Comparison of ENCODE assay signal across 1 cellular context in the genomic region with DNA sequence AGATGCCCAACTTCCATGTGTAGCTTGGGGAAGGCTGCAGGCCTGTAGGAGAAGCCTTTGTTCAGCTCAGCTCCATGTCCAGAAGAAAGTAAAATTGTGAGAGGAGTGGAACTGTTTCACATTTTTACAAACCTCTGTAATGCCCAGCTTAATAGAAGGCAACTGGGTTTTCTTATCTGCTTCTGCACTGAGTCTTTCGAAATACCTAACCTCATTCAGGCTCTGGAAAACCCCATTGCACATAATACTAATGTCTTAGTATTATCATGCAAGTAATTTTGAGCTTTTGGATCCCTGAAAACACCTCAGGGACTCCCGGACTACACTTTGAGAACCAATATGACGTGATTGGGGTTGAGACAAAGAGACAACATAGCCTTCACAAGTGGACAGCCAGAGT.
A peak's percentile ranks its signal among the peaks of the same experiment; 100 is the strongest.
TF ChIP-seq lines count a peak whose summit lies in the region.

No MANE protein-coding gene starts in this region.

TF ChIP-seq in IMR-90, 13 proteins besides CTCF, POLR2A, EP300 and RAD21:
- no peak for TF ChIP-seq FOS (IDR thresholded peaks at IDR 0.05; ENCODE audit: low read depth, low read length)
- peak; percentile 68 for TF ChIP-seq CEBPB (IDR thresholded peaks at IDR 0.05; ENCODE audit: low read depth, low read length)
